ENCODE assay signal across 2 cellular contexts in genomic region chr10:120969219-120969645, GRCh38.
TF ChIP-seq lines count a peak whose summit lies in the region.

No MANE protein-coding gene starts in this region.

TF ChIP-seq in IMR-90, 13 proteins besides CTCF, POLR2A, EP300 and RAD21 (continued from another document):
- TF ChIP-seq ELK1 (IDR thresholded peaks at IDR 0.05; ENCODE audit: borderline replicate concordance, low read depth, low read length) (no peak), MXI1 (IDR thresholded peaks at IDR 0.05; ENCODE audit: borderline replicate concordance, low read depth, low read length) (no peak), CEBPB (IDR thresholded peaks at IDR 0.05; ENCODE audit: low read depth, low read length) (peak; percentile 44), CHD1 (IDR thresholded peaks at IDR 0.05; ENCODE audit: low read depth, low read length) (no peak), NFE2L2 (IDR thresholded peaks at IDR 0.05; ENCODE audit: low read depth, low read length) (no peak)

TF ChIP-seq in K562, 482 proteins besides CTCF, POLR2A, EP300 and RAD21 (continued from another document):
- TF ChIP-seq ZNF699 (CRISPR knock-in tag; IDR thresholded peaks at IDR 0.05; ENCODE audit: insufficient replicate concordance) (no peak), CREB5 (CRISPR knock-in tag; IDR thresholded peaks at IDR 0.05) (no peak), STAT6 (CRISPR knock-in tag; IDR thresholded peaks at IDR 0.05) (no peak), ZC3H4 (CRISPR knock-in tag; IDR thresholded peaks at IDR 0.05; ENCODE audit: borderline replicate concordance) (no peak), SFPQ (IDR thresholded peaks at IDR 0.05; ENCODE audit: low read depth, low read length) (no peak)
